In the genomic region with DNA sequence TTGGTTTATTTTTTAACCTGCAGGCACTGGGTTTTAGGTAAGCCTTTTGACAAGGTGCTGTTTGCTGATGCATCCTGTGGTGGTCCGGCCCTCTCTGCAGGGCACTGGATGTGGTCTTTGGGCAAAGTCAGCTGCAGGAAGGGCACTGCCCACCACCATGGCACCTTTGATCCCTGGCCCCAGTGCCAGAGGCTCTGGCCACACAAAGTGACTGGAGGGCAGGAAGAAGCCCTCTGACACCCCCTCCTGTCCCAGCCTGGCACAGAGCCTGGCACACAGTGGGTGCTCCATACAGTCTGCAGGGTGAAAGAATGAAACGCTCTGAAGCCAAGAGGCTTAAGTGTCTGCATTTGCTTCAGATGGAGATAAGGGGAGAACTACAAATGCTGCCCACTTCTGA, we compare ENCODE assay signal across 20 cellular contexts. TPM values are rescaled to one million over a fixed set of nuclear protein-coding genes. Genes with fewer than 3 reads are reported as not detected.
"Had no signal": no experiment of that assay in that cellular context is flagged by ENCODE, and none has a peak within 500 bp of the region (broad histone marks: within the 10 kb centered on the region; RNA-seq: fewer than 3 reads in every experiment).

No MANE protein-coding gene starts in this region.

- DNase-seq: effector CD8-positive, alpha-beta T cell; heart left ventricle; natural killer cell; small intestine; stimulated activated CD4-positive, alpha-beta T cell treated with anti-CD3 and anti-CD28 coated beads, Interleukin-12 subunit alpha, Interleukin-12 subunit beta, amount 100 ng/mL, for 4 hours; stimulated activated naive CD4-positive, alpha-beta T cell; stomach; tibial artery; upper lobe of left lung had no signal

- H3K9me3 ChIP-seq: heart left ventricle, right atrium auricular region, stomach, tibial artery, upper lobe of left lung, vagina had no signal

- ATAC-seq: heart left ventricle, natural killer cell had no signal

- H3K36me3 ChIP-seq: heart left ventricle, right atrium auricular region, stomach, tibial artery, upper lobe of left lung, vagina had no signal

- H3K27ac ChIP-seq: coronary artery, heart left ventricle, right atrium auricular region, stomach, tibial artery, upper lobe of left lung, vagina had no signal

- H3K27me3 ChIP-seq: right atrium auricular region, upper lobe of left lung, vagina had no signal

- H3K4me1 ChIP-seq: heart left ventricle, right atrium auricular region, stomach, tibial artery, upper lobe of left lung, vagina had no signal

- H3K4me3 ChIP-seq: coronary artery, heart left ventricle, right atrium auricular region, stomach, tibial artery, upper lobe of left lung, vagina had no signal

RNA-seq across cellular contexts. Expression of a gene that starts 47.6 kb away (rescaled TPM):
- total RNA-seq: dermis microvascular lymphatic vessel endothelial cell, glomerular endothelial cell, heart left ventricle, liver, mammary epithelial cell, myocyte, natural killer cell, osteocyte, posterior vena cava, right atrium auricular region, stomach, vagina had no signal
- polyA plus RNA-seq: esophagus, heart left ventricle, liver, mammary epithelial cell, stomach had no signal
